In genomic region chr21:42234464-42235241, GRCh38 we compare ENCODE assay signal across 8 cellular contexts. TPM values are rescaled to one million over a fixed set of nuclear protein-coding genes. Genes with fewer than 3 reads are reported as not detected.
DNase-seq lines count a peak whose midpoint lies in the region; ATAC-seq and TF ChIP-seq lines count a peak whose summit lies in the region.

No MANE protein-coding gene starts in this region.

- peaks cover 55 to 66% (median 60%) of the 10 kb centered on the region in 3 donors for H3K4me1 Mint-ChIP-seq in IgD-negative memory B cell

- TF ChIP-seq POLR2A in ovary (IDR thresholded peaks at IDR 0.05): no peak
- peak; percentile 57 for TF ChIP-seq POLR2A in transverse colon (IDR thresholded peaks at IDR 0.05)

- intact Hi-C loops in ovary (cut with DNase I): loop anchor here in 1 of 4 donors (10.0 kb wide), 1 partner anchor 1670 kb away; no protein-coding TSS in a partner anchor
- intact Hi-C loops in transverse colon (cut with DNase I; ENCODE audit: low total_unique reads): no loop called here

- H3K27me3 ChIP-seq in SK-N-SH (ENCODE audit: insufficient read depth) (peaks cover 6% of the 10 kb centered on the region; the same call in 1 of the 2 replicates), cardiac muscle cell (no peaks in the 10 kb centered on the region), ovary (no peaks in the 10 kb centered on the region), transverse colon (no peaks in the 10 kb centered on the region)

- no peak overlapping the region for H3K9ac ChIP-seq in SK-N-SH

- POLR2A ChIA-PET in SK-N-SH (lab: Yijun Ruan, JAX): interaction anchor here (0.6 to 2.9 kb wide), 7 partner anchors 10 to 106 kb away, joined by 3 to 28 read pairs (median 4); partner anchors contain the start of gene ABCG1

- no peak for TF ChIP-seq CTCF in SK-N-SH (IDR thresholded peaks at IDR 0.05)
- TF ChIP-seq CTCF in cardiac muscle cell (IDR thresholded peaks at IDR 0.05; ENCODE audit: low read depth, low read length): no peak
- no peak for TF ChIP-seq CTCF in ovary (IDR thresholded peaks at IDR 0.05)
- no peak for TF ChIP-seq CTCF in transverse colon (IDR thresholded peaks at IDR 0.05)

- 29% methylated on average over 9 of the region's 73 CpGs for WGBS in SK-N-SH (ENCODE audit: low lambda C conversion rate)
- WGBS in ovary, 3 donors: 2 to 4% (median 3%) methylated on average over 27 to 73 of the region's 73 CpGs
- WGBS in transverse colon (ENCODE audit: low coverage in 1 of 2), 2 donors: 5% methylated on average over 42 of the region's 73 CpGs; no CpG with 5 or more reads in 1 of the 2 donors

- DNase-seq in SK-N-SH: peak; percentile 92
- peak; percentile 80 for DNase-seq in activated naive CD4-positive, alpha-beta T cell treated with anti-CD3 and anti-CD28 coated beads, Interleukin-2, amount 50 U/mL, for 16 hours
- peak; percentile 40 to 87 for DNase-seq in cardiac muscle cell (ENCODE audit: low read depth in 1 of 2, low spot score in 1 of 2)
- DNase-seq in ovary: peak; percentile 53 to 78 (median 73)
- DNase-seq in transverse colon: peak; percentile 85

- H3K27ac ChIP-seq in SK-N-SH (ENCODE audit: low read depth in 2 of 2, low read length in 1 of 2): peak overlapping the region in 1 of 2 experiments; percentile 89; a peak in 2 of 4 replicates
- H3K27ac ChIP-seq in cardiac muscle cell: peak overlapping the region; percentile 72
- H3K27ac ChIP-seq in ovary: peak overlapping the region; percentile 40 to 82
- peak overlapping the region; percentile 89 to 93 (median 91) for H3K27ac ChIP-seq in transverse colon

- H3K27me3 Mint-ChIP-seq in IgD-negative memory B cell: no peaks in the 10 kb centered on the region

- H3K9me2 ChIP-seq in SK-N-SH: no peaks in the 10 kb centered on the region

- H3K36me3 ChIP-seq in SK-N-SH (replicated peaks in 1 of 2; ENCODE audit: control insufficient read depth in 1 of 2, insufficient read depth in 2 of 2, low read length in 1 of 2): no peaks in the 10 kb centered on the region
- H3K36me3 ChIP-seq in cardiac muscle cell: no peaks in the 10 kb centered on the region
- no peaks in the 10 kb centered on the region for H3K36me3 ChIP-seq in ovary
- H3K36me3 ChIP-seq in transverse colon: no peaks in the 10 kb centered on the region

- peak; percentile 40 for ATAC-seq in GM18867 (IDR thresholded peaks at IDR 0.05; ENCODE audit: unreplicated experiment)
- ATAC-seq in GM18873 (IDR thresholded peaks at IDR 0.05; ENCODE audit: low FRiP score, unreplicated experiment): no peak

- H4K20me1 ChIP-seq in SK-N-SH (ENCODE audit: insufficient read depth): no peaks in the 10 kb centered on the region

- TF ChIP-seq EP300 in SK-N-SH (IDR thresholded peaks at IDR 0.05; ENCODE audit: borderline replicate concordance in 1 of 2, low read depth in 1 of 2, low read length in 1 of 2) (no peak; a peak in 1 of 4 replicates), ovary (IDR thresholded peaks at IDR 0.05) (no peak), transverse colon (IDR thresholded peaks at IDR 0.05; ENCODE audit: low read depth) (no peak)

- no peaks in the 10 kb centered on the region for H3F3A ChIP-seq in SK-N-SH (replicated peaks; ENCODE audit: insufficient read depth)

- H3K4me3 ChIP-seq in SK-N-SH (ENCODE audit: low read depth in 2 of 2, low read length in 1 of 2): peak overlapping the region in 1 of 2 experiments; percentile 38; a peak in 2 of 4 replicates
- H3K4me3 ChIP-seq in cardiac muscle cell: peak overlapping the region; percentile 16
- peak overlapping the region; percentile 40 for H3K4me3 ChIP-seq in ovary
- peak overlapping the region; percentile 34 to 51 (median 50) for H3K4me3 ChIP-seq in transverse colon

- no peak overlapping the region for H3K4me2 ChIP-seq in SK-N-SH

- H3K9me3 Mint-ChIP-seq in IgD-negative memory B cell: no peaks in the 10 kb centered on the region

- H3K4me3 Mint-ChIP-seq in IgD-negative memory B cell: peak overlapping the region; percentile 75 to 95 (median 92)

- peak overlapping the region; percentile 97 to 100 (median 99) for H3K27ac Mint-ChIP-seq in IgD-negative memory B cell

- peak; percentile 24; the same call in 1 of the 2 replicates for TF ChIP-seq RAD21 in SK-N-SH (IDR thresholded peaks at IDR 0.05; ENCODE audit: low read length)

- H3K9me3 ChIP-seq in SK-N-SH: no peaks in the 10 kb centered on the region
- H3K9me3 ChIP-seq in cardiac muscle cell (ENCODE audit: low read depth): no peaks in the 10 kb centered on the region
- H3K9me3 ChIP-seq in ovary: no peaks in the 10 kb centered on the region
- H3K9me3 ChIP-seq in transverse colon: no peaks in the 10 kb centered on the region

- in situ Hi-C loops in transverse colon (cut with MboI; ENCODE audit: low pct_ligation_motif_present in 1 of 4, low pct_unique_long_range_greater_than_20kb in 1 of 4, low sequenced_read_pairs in 3 of 4): no loop called here

- peaks cover 1% of the 10 kb centered on the region for H3K36me3 Mint-ChIP-seq in IgD-negative memory B cell

- H3K4me1 ChIP-seq in SK-N-SH (ENCODE audit: control insufficient read depth in 1 of 2, insufficient read depth in 2 of 2, low read depth in 1 of 2, low read length in 1 of 2) (peaks cover 8 to 47% of the 10 kb centered on the region in 2 experiments; a peak in 3 of 4 replicates), cardiac muscle cell (ENCODE audit: low read depth) (peaks cover 34% of the 10 kb centered on the region), ovary (ENCODE audit: insufficient read depth) (peaks cover 16% of the 10 kb centered on the region), transverse colon (peaks cover 38 to 77% (median 47%) of the 10 kb centered on the region in 4 donors)

- CTCF ChIA-PET in SK-N-SH (lab: Yijun Ruan, JAX): interaction anchor here (0.9 to 4.0 kb wide), 5 partner anchors 11 to 89 kb away, joined by 3 to 28 read pairs (median 8); no protein-coding TSS in a partner anchor

- H2AFZ ChIP-seq in SK-N-SH (ENCODE audit: low read depth): no peak overlapping the region

- no peaks in the 10 kb centered on the region for H3K79me2 ChIP-seq in SK-N-SH (ENCODE audit: insufficient read depth)

TF ChIP-seq in SK-N-SH, 30 proteins besides CTCF, POLR2A, EP300 and RAD21:
- TF ChIP-seq RFX5 (IDR thresholded peaks at IDR 0.05; ENCODE audit: low read length): peak; percentile 89
- TF ChIP-seq TCF12 (IDR thresholded peaks at IDR 0.05): no peak
- peak; percentile 61 for TF ChIP-seq NRF1 (IDR thresholded peaks at IDR 0.05; ENCODE audit: low read depth, low read length)
- no peak for TF ChIP-seq TEAD4 (IDR thresholded peaks at IDR 0.05; ENCODE audit: borderline replicate concordance, insufficient read depth)

RNA-seq across cellular contexts. Expression of gene ABCG1, which starts 15.7 kb away (rescaled TPM):
- polyA plus RNA-seq in IgD-negative memory B cell (11.6 TPM), SK-N-SH (2012; rRNA removed) (0.07 and 0.11 TPM in 2 replicates), cardiac muscle cell (2.6 and 4.0 TPM in 2 replicates), ovary (1 to 10 TPM; 5.8 to 8.2 TPM)
- 0.06 and 0.13 TPM in 2 replicates for polyA plus RNA-seq in SK-N-SH (2012; cell fraction: cytosol; rRNA removed)
- polyA plus RNA-seq in SK-N-SH (2012; cell fraction: nucleus; rRNA removed): 0.14 and 0.18 TPM in 2 replicates
- total RNA-seq in cardiac muscle cell (4.9 and 5.4 TPM in 2 replicates), ovary (10 to 100 TPM in 1 of 7 donors, 1 to 10 TPM in 6; 4.3 to 14.9 (median 5.8) TPM), transverse colon (10 to 100 TPM; 17.1 to 67.7 (median 53.2) TPM)
